ENCODE assay signal across 20 cellular contexts in genomic region chr3:197899833-197900478, GRCh38. TPM values are rescaled to one million over a fixed set of nuclear protein-coding genes. Genes with fewer than 3 reads are reported as not detected.
A peak's percentile ranks its signal among the peaks of the same experiment; 100 is the strongest.
DNase-seq lines count a peak whose midpoint lies in the region; ATAC-seq and TF ChIP-seq lines count a peak whose summit lies in the region.
"Had no signal": no experiment of that assay in that cellular context is flagged by ENCODE, and none has a peak within 500 bp of the region (broad histone marks: within the 10 kb centered on the region; RNA-seq: fewer than 3 reads in every experiment).

No MANE protein-coding gene starts in this region.

- H3K36me3 Mint-ChIP-seq in activated CD4-positive, alpha-beta T cell treated with anti-CD3 and anti-CD28 coated beads for 36 hours (ENCODE audit: low read depth), result no peaks in the 10 kb centered on the region
- H3K36me3 Mint-ChIP-seq: CD4-positive, alpha-beta memory T cell had no signal

- TF ChIP-seq CTCF in Panc1 (IDR thresholded peaks at IDR 0.05), result no peak
- TF ChIP-seq CTCF in foreskin keratinocyte (conservative IDR thresholded peaks at IDR 0.05), result no peak
- no peak for TF ChIP-seq CTCF in mucosa of descending colon (IDR thresholded peaks at IDR 0.05)

- H3K27me3 Mint-ChIP-seq in activated CD4-positive, alpha-beta T cell treated with anti-CD3 and anti-CD28 coated beads for 36 hours, result no peaks in the 10 kb centered on the region
- H3K27me3 Mint-ChIP-seq: CD4-positive, alpha-beta memory T cell had no signal

- POLR2A ChIA-PET in activated CD4-positive, alpha-beta T cell treated with anti-CD3 and anti-CD28 coated beads for 36 hours (lab: Charles Lee), result no interaction called here
- POLR2A ChIA-PET in Panc1 (lab: Charles Lee), result no interaction called here

- no peak for ATAC-seq in activated CD4-positive, alpha-beta T cell treated with anti-CD3 and anti-CD28 coated beads for 36 hours
- ATAC-seq in Panc1, result peak; percentile 53; the same call in 1 of the 2 replicates
- ATAC-seq in foreskin keratinocyte, result peak; percentile 38
- ATAC-seq in mucosa of descending colon, result peak; percentile 40
- no peak for ATAC-seq in aorta (ENCODE audit: low FRiP score)
- ATAC-seq: GM12878 had no signal

- 85 to 86% methylated on average over 20 of the region's 20 CpGs for whole genome bisulfite sequencing in aorta, 2 donors

- intact Hi-C loops in activated CD4-positive, alpha-beta T cell treated with anti-CD3 and anti-CD28 coated beads for 36 hours (cut with DNase I, micrococcal nuclease), result no loop called here
- intact Hi-C loops in Panc1 (cut with micrococcal nuclease; ENCODE audit: unreplicated experiment) (no loop called here), mucosa of descending colon (cut with DNase I, micrococcal nuclease) (no loop called here), aorta (cut with DNase I) (no loop called here)

- no peaks in the 10 kb centered on the region for H3K36me3 ChIP-seq in Panc1 (ENCODE audit: control insufficient read depth, insufficient read depth, low read length)
- H3K36me3 ChIP-seq in mucosa of descending colon (ENCODE audit: low read depth), result no peaks in the 10 kb centered on the region
- no peaks in the 10 kb centered on the region for H3K36me3 ChIP-seq in aorta (ENCODE audit: control insufficient read depth in 1 of 2, insufficient read depth in 2 of 2, low read length in 1 of 2)

- H3K27ac Mint-ChIP-seq in activated CD4-positive, alpha-beta T cell treated with anti-CD3 and anti-CD28 coated beads for 36 hours, result no peak overlapping the region
- H3K27ac Mint-ChIP-seq: CD4-positive, alpha-beta memory T cell had no signal

- H3K4me3 ChIP-seq in Panc1 (ENCODE audit: low read depth in 2 of 2, low read length in 2 of 2), result no peak overlapping the region
- no peak overlapping the region for H3K4me3 ChIP-seq in mucosa of descending colon
- H3K4me3 ChIP-seq in aorta (ENCODE audit: low read length in 2 of 2), result no peak overlapping the region
- H3K4me3 ChIP-seq: GM12878, SK-N-MC had no signal

- DNase-seq in activated CD4-positive, alpha-beta T cell treated with anti-CD3 and anti-CD28 coated beads for 36 hours, result peak; percentile 13
- no peak for DNase-seq in activated CD4-positive, alpha-beta T cell treated with anti-CD3 and anti-CD28 coated beads, Interleukin-2, amount 50 U/mL, for 48 hours
- DNase-seq in Panc1 (ENCODE audit: low read depth, low spot score) (no peak), foreskin keratinocyte (no peak), mucosa of descending colon (no peak), aorta (no peak), NCI-H1092 treated with DMSO at 0.1 percent for 48 hours (lab: John Stamatoyannopoulos, UW) (no peak)
- no peak for DNase-seq in effector CD8-positive, alpha-beta T cell (lab: John Stamatoyannopoulos, UW)
- DNase-seq: 8988T; CD4-positive, alpha-beta memory T cell; DMS53; EL; MV-4-11; NCI-H1930; NCI-H2171; NCI-H446; Right ventricle myocardium superior had no signal

- no peak overlapping the region for H3K4me3 Mint-ChIP-seq in activated CD4-positive, alpha-beta T cell treated with anti-CD3 and anti-CD28 coated beads for 36 hours
- H3K4me3 Mint-ChIP-seq: CD4-positive, alpha-beta memory T cell had no signal

- BruUV-seq in Panc1 (replicated peaks; lab: Mats Ljungman, UMichigan), result no TSS peak

- in situ Hi-C loops in Panc1 (cut with HindIII; ENCODE audit: low pct_unique_long_range_greater_than_20kb, low sequenced_read_pairs), result no loop called here

- H3K9me3 Mint-ChIP-seq in activated CD4-positive, alpha-beta T cell treated with anti-CD3 and anti-CD28 coated beads for 36 hours (ENCODE audit: low read depth), result no peaks in the 10 kb centered on the region
- H3K9me3 Mint-ChIP-seq: CD4-positive, alpha-beta memory T cell had no signal

- no peaks in the 10 kb centered on the region for H3K4me1 ChIP-seq in Panc1 (ENCODE audit: control insufficient read depth, insufficient read depth, low read length)
- H3K4me1 ChIP-seq in foreskin keratinocyte, result no peaks in the 10 kb centered on the region
- no peaks in the 10 kb centered on the region for H3K4me1 ChIP-seq in mucosa of descending colon (ENCODE audit: low read depth)
- H3K4me1 ChIP-seq in aorta (ENCODE audit: control insufficient read depth in 1 of 2, insufficient read depth in 2 of 2, low read length in 2 of 2), result no peaks in the 10 kb centered on the region

- H3K4me1 Mint-ChIP-seq in activated CD4-positive, alpha-beta T cell treated with anti-CD3 and anti-CD28 coated beads for 36 hours, result peaks cover 2% of the 10 kb centered on the region
- H3K4me1 Mint-ChIP-seq: CD4-positive, alpha-beta memory T cell had no signal

- no peak overlapping the region for H3K27ac ChIP-seq in Panc1 (ENCODE audit: low read length)
- no peak overlapping the region for H3K27ac ChIP-seq in foreskin keratinocyte
- H3K27ac ChIP-seq in aorta (ENCODE audit: low read depth in 1 of 2, low read length in 2 of 2), result no peak overlapping the region
- H3K27ac ChIP-seq: KMS-11, SK-N-MC had no signal

- no peaks in the 10 kb centered on the region for H3K9me3 ChIP-seq in Panc1 (ENCODE audit: control insufficient read depth, insufficient read depth, low read depth, low read length)
- H3K9me3 ChIP-seq in mucosa of descending colon, result no peaks in the 10 kb centered on the region
- no peaks in the 10 kb centered on the region for H3K9me3 ChIP-seq in aorta (ENCODE audit: control insufficient read depth, low read length)

- H3K27me3 ChIP-seq in Panc1 (ENCODE audit: control insufficient read depth, insufficient read depth, low read length) (no peaks in the 10 kb centered on the region), foreskin keratinocyte (peaks cover 4% of the 10 kb centered on the region), aorta (ENCODE audit: control insufficient read depth in 1 of 2, insufficient read depth in 2 of 2, low read length in 1 of 2) (no peaks in the 10 kb centered on the region)

- CTCF ChIA-PET in activated CD4-positive, alpha-beta T cell treated with anti-CD3 and anti-CD28 coated beads for 36 hours (lab: Charles Lee), result no interaction called here
- CTCF ChIA-PET in Panc1 (lab: Charles Lee), result no interaction called here

RNA-seq across cellular contexts. Expression of gene RPL35A, which starts 50.0 kb away (rescaled TPM):
- 1,000 to 10,000 TPM; 1,121 to 1,734 TPM for total RNA-seq in activated CD4-positive, alpha-beta T cell treated with anti-CD3 and anti-CD28 coated beads for 36 hours
- total RNA-seq in Panc1 (2021; ENCODE audit: unreplicated experiment) (1,025 TPM), foreskin keratinocyte (1,189 and 1,229 TPM in 2 replicates), mucosa of descending colon (100 to 1,000 TPM; 606 to 700 (median 621) TPM), aorta (100 to 1,000 TPM; 637 to 745 TPM)
- polyA plus RNA-seq in Panc1 (2012; ENCODE audit: insufficient read length), result 981 TPM
- polyA plus RNA-seq in foreskin keratinocyte (1,932 and 1,962 TPM in 2 replicates), aorta (1,000 to 10,000 TPM; 1,749 to 3,399 TPM)

Comparison
In these comparisons a context has a peak if more than half of its experiments do, and no peak if none do; other contexts are left out.
1. ATAC-seq: peak in Panc1 (single experiment), foreskin keratinocyte (single experiment) and mucosa of descending colon (single experiment); none in activated CD4-positive, alpha-beta T cell treated with anti-CD3 and anti-CD28 coated beads for 36 hours (single experiment) and aorta (single experiment).